Comparison of ENCODE assay signal across 1 cellular context in the genomic region with DNA sequence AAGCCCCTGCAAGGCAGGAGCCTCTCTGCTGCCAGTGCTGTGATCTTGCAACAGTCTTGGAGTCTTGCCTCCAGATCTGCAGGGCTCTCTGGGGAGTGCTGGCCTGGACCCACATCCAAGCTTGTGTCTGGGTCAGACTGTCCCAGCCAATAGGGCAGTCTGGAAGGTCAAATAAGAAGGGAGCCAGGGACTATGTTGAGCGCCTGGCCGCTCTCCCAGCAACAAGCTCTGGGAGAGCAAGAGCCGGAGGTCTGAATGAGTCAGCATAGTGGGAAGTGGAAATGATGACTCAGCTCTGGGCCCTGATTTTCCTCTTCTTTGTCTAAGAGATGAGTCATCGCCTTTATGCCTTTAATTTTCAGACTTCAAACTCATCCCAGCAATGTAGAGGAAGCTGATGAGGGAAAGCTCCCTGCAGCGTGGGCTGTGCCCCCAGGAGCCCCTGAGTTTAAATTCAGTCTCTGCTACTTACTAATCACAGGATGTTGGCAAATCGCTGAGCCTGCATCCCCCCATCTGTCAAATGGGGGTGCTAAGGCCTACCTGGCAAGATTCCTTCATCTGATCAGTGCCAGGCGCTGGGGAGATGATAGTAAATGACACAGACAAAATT.
TF ChIP-seq lines count a peak whose summit lies in the region.

No MANE protein-coding gene starts in this region.

TF ChIP-seq in IMR-90, 13 proteins besides CTCF, POLR2A, EP300 and RAD21 (continued from another document):
- TF ChIP-seq, protein P1, sequence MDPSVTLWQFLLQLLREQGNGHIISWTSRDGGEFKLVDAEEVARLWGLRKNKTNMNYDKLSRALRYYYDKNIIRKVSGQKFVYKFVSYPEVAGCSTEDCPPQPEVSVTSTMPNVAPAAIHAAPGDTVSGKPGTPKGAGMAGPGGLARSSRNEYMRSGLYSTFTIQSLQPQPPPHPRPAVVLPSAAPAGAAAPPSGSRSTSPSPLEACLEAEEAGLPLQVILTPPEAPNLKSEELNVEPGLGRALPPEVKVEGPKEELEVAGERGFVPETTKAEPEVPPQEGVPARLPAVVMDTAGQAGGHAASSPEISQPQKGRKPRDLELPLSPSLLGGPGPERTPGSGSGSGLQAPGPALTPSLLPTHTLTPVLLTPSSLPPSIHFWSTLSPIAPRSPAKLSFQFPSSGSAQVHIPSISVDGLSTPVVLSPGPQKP (IDR thresholded peaks at IDR 0.05; ENCODE audit: borderline replicate concordance, low read depth, low read length), result no peak
